ENCODE assay signal across 8 cellular contexts in the genomic region with DNA sequence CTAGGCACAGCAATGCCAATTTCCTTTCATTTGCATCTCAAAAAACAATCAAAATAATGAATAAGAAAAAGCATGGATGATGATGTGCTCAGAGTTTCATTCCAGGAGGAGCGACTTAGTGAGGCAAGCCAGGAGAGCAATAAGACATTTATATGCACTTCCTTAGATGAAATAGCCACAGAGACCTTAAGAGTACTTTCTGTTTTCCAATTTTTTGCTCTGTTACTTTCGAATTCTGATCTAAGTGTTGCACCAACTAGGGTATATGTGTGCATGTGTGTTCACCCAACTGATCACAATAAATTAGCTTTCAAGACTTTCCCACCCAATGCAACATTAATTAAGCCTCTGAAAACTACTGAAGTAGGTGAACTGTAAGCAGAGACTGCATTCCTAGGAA. TPM values are rescaled to one million over a fixed set of nuclear protein-coding genes. Genes with fewer than 3 reads are reported as not detected.
A peak's percentile ranks its signal among the peaks of the same experiment; 100 is the strongest.
DNase-seq lines count a peak whose midpoint lies in the region; ATAC-seq and TF ChIP-seq lines count a peak whose summit lies in the region.

No MANE protein-coding gene starts in this region.

- 44 to 54% methylated on average over 1 to 2 of the region's 2 CpGs for WGBS in ectodermal cell, 2 experiments

- peaks cover 6 to 16% (median 11%) of the 10 kb centered on the region in 3 donors for H3K4me1 Mint-ChIP-seq in naive B cell

- no peak for TF ChIP-seq CTCF in AG04449 (IDR thresholded peaks at IDR 0.05; ENCODE audit: insufficient read depth, low read length, missing control alignments)

- peaks cover 11 to 12% of the 10 kb centered on the region in 2 donors for H3K36me3 Mint-ChIP-seq in naive B cell

- H3K27ac ChIP-seq in ectodermal cell (ENCODE audit: insufficient read depth, low read depth, low read length, poor library complexity, severe bottlenecking), result no peak overlapping the region

- CTCF ChIA-PET in AG04449 (lab: Yijun Ruan, JAX), result interaction anchor here (0.9 to 1.1 kb wide), 2 partner anchors 26 to 406 kb away, joined by 3 to 4 read pairs; no protein-coding TSS in a partner anchor

- H3K4me1 ChIP-seq in ectodermal cell (ENCODE audit: control insufficient read depth, insufficient read depth, low read length), result no peaks in the 10 kb centered on the region

- peak overlapping the region in 1 of 6 donors; percentile 49 for H3K27ac Mint-ChIP-seq in naive B cell

- no peaks in the 10 kb centered on the region for H3K27me3 ChIP-seq in MG63
- peaks cover 7% of the 10 kb centered on the region for H3K27me3 ChIP-seq in ectodermal cell (ENCODE audit: control insufficient read depth, insufficient read depth, low read length, poor library complexity, severe bottlenecking)

- H3K36me3 ChIP-seq in MG63, result no peaks in the 10 kb centered on the region
- no peaks in the 10 kb centered on the region for H3K36me3 ChIP-seq in ectodermal cell (ENCODE audit: control insufficient read depth, insufficient read depth, low read length)

- POLR2A ChIA-PET in AG04449 (lab: Yijun Ruan, JAX), result no interaction called here

- H3K27me3 Mint-ChIP-seq in naive B cell, result peaks cover 21 to 35% (median 25%) of the 10 kb centered on the region in 3 donors

- H3K9me3 ChIP-seq in MG63 (no peaks in the 10 kb centered on the region), ectodermal cell (ENCODE audit: control insufficient read depth, low read length) (no peaks in the 10 kb centered on the region)

- peak overlapping the region; percentile 62 to 87 (median 76) for H3K4me3 Mint-ChIP-seq in naive B cell

- no peak for DNase-seq in AG04449 (ENCODE audit: low read depth, low spot score)
- DNase-seq in MG63, result no peak
- DNase-seq in naive B cell, result no peak
- no peak for DNase-seq in SIG-M5 (lab: John Stamatoyannopoulos, UW)
- DNase-seq in dedifferentiated amniotic fluid mesenchymal stem cell (ENCODE audit: extremely low spot score), result no peak
- DNase-seq in NCI-H524 (lab: John Stamatoyannopoulos, UW), result no peak

- H3K4me3 ChIP-seq in AG04449 (ENCODE audit: low read depth, low read length) (peak overlapping the region; percentile 66), MG63 (peak overlapping the region; percentile 51), ectodermal cell (ENCODE audit: insufficient read depth, low read depth, low read length) (peak overlapping the region; percentile 67)

- H3K9me3 Mint-ChIP-seq in naive B cell, result peaks cover 0 to 15% (median 7%) of the 10 kb centered on the region in 7 donors

- ATAC-seq in naive B cell (ENCODE audit: low read depth in 2 of 2) (no peak), HG03280 (IDR thresholded peaks at IDR 0.05; ENCODE audit: unreplicated experiment) (no peak)

RNA-seq across cellular contexts. Expression of a gene that starts 0.7 kb away (rescaled TPM):
- not detected in 2 replicates for total RNA-seq in MG63 (2014; rRNA removed; shearing (Covaris generic); ENCODE audit: low replicate concordance)
- polyA plus RNA-seq in ectodermal cell (2013, experiment 1 of 4), result 1.5 TPM
- 1.4 TPM for polyA plus RNA-seq in ectodermal cell (2013, experiment 2 of 4)
- polyA plus RNA-seq in ectodermal cell (2013, experiment 3 of 4), result 0.64 TPM
- 0.73 TPM for polyA plus RNA-seq in ectodermal cell (2013, experiment 4 of 4)
- polyA plus RNA-seq in naive B cell (ENCODE audit: low read depth in 6 of 6), result under 1 TPM in 5 of 6 donors, not detected in 1; 0.03 to 0.72 (median 0.36) TPM
